18 cellular contexts compared by ENCODE assay signal in genomic region chr21:17660449-17660848, GRCh38. TPM values are rescaled to one million over a fixed set of nuclear protein-coding genes. Genes with fewer than 3 reads are reported as not detected.
DNase-seq lines count a peak whose midpoint lies in the region; ATAC-seq and TF ChIP-seq lines count a peak whose summit lies in the region.
"Had no signal": no experiment of that assay in that cellular context is flagged by ENCODE, and none has a peak within 500 bp of the region (broad histone marks: within the 10 kb centered on the region; RNA-seq: fewer than 3 reads in every experiment).

No MANE protein-coding gene starts in this region.

- H3K27ac Mint-ChIP-seq in mesothelial cell of epicardium (no peak overlapping the region), T-cell (no peak overlapping the region)
- H3K27ac Mint-ChIP-seq: activated T-helper 1 cell treated with anti-CD3 and anti-CD28 coated beads, Interleukin-12 subunit alpha, Interleukin-12 subunit beta, Interleukin-2, Interleukin-4 antibody, amounts not matched to agents 30 ng/mL and 10 ng/mL and 1 ng/mL, durations not matched to agents 14 hours and 24 hours and 36 hours; CD4-positive, CD25-positive, alpha-beta regulatory T cell; stimulated activated naive B cell treated with anti-CD40 and anti-IgM and Interleukin-4, amounts not matched to agents 10 μg/mL and 1 μg/mL and 100 μg/mL, for 72 hours had no signal

- H3K4me3 Mint-ChIP-seq in mesothelial cell of epicardium (no peak overlapping the region), T-cell (no peak overlapping the region)
- H3K4me3 Mint-ChIP-seq: activated T-helper 1 cell treated with anti-CD3 and anti-CD28 coated beads, Interleukin-12 subunit alpha, Interleukin-12 subunit beta, Interleukin-2, Interleukin-4 antibody, amounts not matched to agents 30 ng/mL and 10 ng/mL and 1 ng/mL, durations not matched to agents 14 hours and 24 hours and 36 hours; CD4-positive, CD25-positive, alpha-beta regulatory T cell; stimulated activated naive B cell treated with anti-CD40 and anti-IgM and Interleukin-4, amounts not matched to agents 10 μg/mL and 1 μg/mL and 100 μg/mL, for 72 hours had no signal

- POLR2A ChIA-PET in T-cell (lab: Charles Lee) = no interaction called here

- H3K9me3 Mint-ChIP-seq in mesothelial cell of epicardium = peaks cover 2% of the 10 kb centered on the region
- H3K9me3 Mint-ChIP-seq in T-cell = no peaks in the 10 kb centered on the region
- H3K9me3 Mint-ChIP-seq: activated T-helper 1 cell treated with anti-CD3 and anti-CD28 coated beads, Interleukin-12 subunit alpha, Interleukin-12 subunit beta, Interleukin-2, Interleukin-4 antibody, amounts not matched to agents 30 ng/mL and 10 ng/mL and 1 ng/mL, durations not matched to agents 14 hours and 24 hours and 36 hours had no signal

- peak overlapping the region; percentile 59 for H3K27ac ChIP-seq in caudate nucleus (ENCODE audit: low read depth, low read length)
- H3K27ac ChIP-seq: Peyer's patch had no signal

- no peak for TF ChIP-seq CTCF in mesothelial cell of epicardium (IDR thresholded peaks at IDR 0.05; ENCODE audit: unreplicated experiment)

- CTCF ChIA-PET in T-cell (lab: Charles Lee) = interaction anchor here in 1 of 2 donors (0.6 kb wide), 1 partner anchor 219 kb away, joined by 5 read pairs; no protein-coding TSS in a partner anchor

- H3K4me1 Mint-ChIP-seq in mesothelial cell of epicardium = peaks cover under 1% of the 10 kb centered on the region
- no peaks in the 10 kb centered on the region for H3K4me1 Mint-ChIP-seq in T-cell
- H3K4me1 Mint-ChIP-seq: CD4-positive, CD25-positive, alpha-beta regulatory T cell had no signal

- peak; percentile 24 for DNase-seq in GM03348 (ENCODE audit: low spot score)
- DNase-seq in NCI-H82 (lab: John Stamatoyannopoulos, UW) = peak; percentile 25
- peak in 2 of 61 donors; percentile 26 to 45 for DNase-seq in caudate nucleus (lab: John Stamatoyannopoulos, UW)
- peak; percentile 31 for DNase-seq in putamen (ENCODE audit: low spot score)
- no peak for DNase-seq in activated CD4-positive, alpha-beta T cell treated with anti-CD3 and anti-CD28 coated beads for 1 hour
- no peak for DNase-seq in mesothelial cell of epicardium (ENCODE audit: low spot score in 2 of 2, unreplicated experiment in 2 of 2)
- no peak for DNase-seq in T-cell
- DNase-seq: activated CD4-positive, alpha-beta T cell treated with anti-CD3 and anti-CD28 coated beads, Interleukin-2, amount 50 U/mL, for 48 hours; CD4-positive, CD25-positive, alpha-beta regulatory T cell; effector CD8-positive, alpha-beta T cell; H7; kidney glomerular epithelial cell; Peyer's patch; stimulated activated CD4-positive, alpha-beta T cell treated with anti-CD3 and anti-CD28 coated beads, Interleukin-2, amount 100 ng/mL, for 48 hours; stimulated activated naive B cell treated with anti-CD40 and anti-IgM and Interleukin-4, amounts not matched to agents 10 μg/mL and 1 μg/mL and 100 μg/mL, for 72 hours; T-helper 9 cell had no signal

- H3K36me3 Mint-ChIP-seq in mesothelial cell of epicardium (no peaks in the 10 kb centered on the region), T-cell (no peaks in the 10 kb centered on the region)
- H3K36me3 Mint-ChIP-seq: CD4-positive, CD25-positive, alpha-beta regulatory T cell; stimulated activated naive B cell treated with anti-CD40 and anti-IgM and Interleukin-4, amounts not matched to agents 10 μg/mL and 1 μg/mL and 100 μg/mL, for 72 hours had no signal

- H3K27me3 Mint-ChIP-seq in mesothelial cell of epicardium (ENCODE audit: low read depth) = no peaks in the 10 kb centered on the region
- H3K27me3 Mint-ChIP-seq in T-cell = peaks cover 30 to 38% of the 10 kb centered on the region in 2 donors

- ATAC-seq in T-cell (replicated peaks in 1 of 4) = no peak
- ATAC-seq in HG03045 (IDR thresholded peaks at IDR 0.05; ENCODE audit: unreplicated experiment) = no peak
- ATAC-seq: stimulated activated naive B cell treated with anti-CD40 and anti-IgM and Interleukin-4, amounts not matched to agents 10 μg/mL and 1 μg/mL and 100 μg/mL, for 72 hours had no signal

RNA-seq across cellular contexts. Expression of gene BTG3, which starts 47.7 kb away (rescaled TPM):
- total RNA-seq in mesothelial cell of epicardium (38.5 to 41.1 TPM (median 38.5 TPM) in 3 replicates), T-cell (10 to 100 TPM; 10.4 to 79.5 (median 17.6) TPM)

Comparison
In these comparisons a context has a peak if more than half of its experiments do, and no peak if none do; other contexts are left out.
1. DNase-seq: peak in GM03348 (single experiment), NCI-H82 (single experiment) and putamen (single experiment); none in activated CD4-positive, alpha-beta T cell treated with anti-CD3 and anti-CD28 coated beads for 1 hour (single experiment), mesothelial cell of epicardium (0 of 2) and T-cell (0 of 34).